Comparison of ENCODE assay signal across 8 cellular contexts in genomic region chr3:44339990-44340389, GRCh38. TPM values are rescaled to one million over a fixed set of nuclear protein-coding genes. Genes with fewer than 3 reads are reported as not detected.
DNase-seq lines count a peak whose midpoint lies in the region; ATAC-seq and TF ChIP-seq lines count a peak whose summit lies in the region.

No MANE protein-coding gene starts in this region.

- H3K27ac ChIP-seq in mesenchymal stem cell (ENCODE audit: low read length, poor library complexity, severe bottlenecking), result no peak overlapping the region
- peak overlapping the region; percentile 56 to 60 for H3K27ac ChIP-seq in aorta (ENCODE audit: low read depth in 1 of 2, low read length in 2 of 2)

- no peak overlapping the region for H3K4ac ChIP-seq in mesenchymal stem cell (ENCODE audit: low read depth in 1 of 2, low read length in 2 of 2)

- H3K14ac ChIP-seq in mesenchymal stem cell (ENCODE audit: low read length in 2 of 2), result no peak overlapping the region

- H2BK12ac ChIP-seq in mesenchymal stem cell (ENCODE audit: low read length in 2 of 2), result no peak overlapping the region

- peak overlapping the region; percentile 24 for H3K4me2 ChIP-seq in mesenchymal stem cell (ENCODE audit: low read length, poor library complexity, severe bottlenecking)

- ATAC-seq in stimulated activated naive CD8-positive, alpha-beta T cell treated with anti-CD3 and anti-CD28 coated beads, Interleukin-15, Interleukin-2, amounts not matched to agents 100 U/mL and 50 U/mL, for 24 hours, result no peak
- ATAC-seq in aorta (ENCODE audit: low FRiP score) (no peak), HG02571 (IDR thresholded peaks at IDR 0.05; ENCODE audit: unreplicated experiment) (no peak), GM18498 (IDR thresholded peaks at IDR 0.05; ENCODE audit: unreplicated experiment) (no peak)

- peak overlapping the region; percentile 95 for H3K4me3 Mint-ChIP-seq in stimulated activated naive CD8-positive, alpha-beta T cell treated with anti-CD3 and anti-CD28 coated beads, Interleukin-15, Interleukin-2, amounts not matched to agents 100 ng/mL and 50 ng/mL, for 24 hours

- no peaks in the 10 kb centered on the region for H3K36me3 Mint-ChIP-seq in stimulated activated naive CD8-positive, alpha-beta T cell treated with anti-CD3 and anti-CD28 coated beads, Interleukin-15, Interleukin-2, amounts not matched to agents 100 ng/mL and 50 ng/mL, for 24 hours (ENCODE audit: low read depth)

- H3K9me3 Mint-ChIP-seq in stimulated activated naive CD8-positive, alpha-beta T cell treated with anti-CD3 and anti-CD28 coated beads, Interleukin-15, Interleukin-2, amounts not matched to agents 100 ng/mL and 50 ng/mL, for 24 hours, result no peaks in the 10 kb centered on the region

- H3K79me1 ChIP-seq in mesenchymal stem cell (replicated peaks; ENCODE audit: low read length, poor library complexity, severe bottlenecking), result peaks cover 12% of the 10 kb centered on the region

- no peak overlapping the region for H3K27ac Mint-ChIP-seq in stimulated activated naive CD8-positive, alpha-beta T cell treated with anti-CD3 and anti-CD28 coated beads, Interleukin-15, Interleukin-2, amounts not matched to agents 100 ng/mL and 50 ng/mL, for 24 hours

- no peak overlapping the region for H4K8ac ChIP-seq in mesenchymal stem cell (ENCODE audit: low read length)

- no peaks in the 10 kb centered on the region for H3K36me3 ChIP-seq in mesenchymal stem cell (ENCODE audit: control insufficient read depth in 1 of 2, insufficient read depth in 2 of 2, low read depth in 1 of 2, low read length in 2 of 2)
- no peaks in the 10 kb centered on the region for H3K36me3 ChIP-seq in aorta (ENCODE audit: control insufficient read depth in 1 of 2, insufficient read depth in 2 of 2, low read length in 1 of 2)

- TF ChIP-seq CTCF in astrocyte of the cerebellum (IDR thresholded peaks at IDR 0.05; ENCODE audit: low read depth, low read length, missing control alignments), result no peak

- H3K4me3 ChIP-seq in astrocyte of the cerebellum (ENCODE audit: low read depth, low read length) (peak overlapping the region; percentile 71), mesenchymal stem cell (ENCODE audit: insufficient read depth in 1 of 2, low read depth in 1 of 2, low read length in 2 of 2) (peak overlapping the region in 1 of 2 experiments; percentile 88), aorta (ENCODE audit: low read length in 2 of 2) (peak overlapping the region; percentile 63 to 83)

- peaks cover under 1% of the 10 kb centered on the region for H3K27me3 Mint-ChIP-seq in stimulated activated naive CD8-positive, alpha-beta T cell treated with anti-CD3 and anti-CD28 coated beads, Interleukin-15, Interleukin-2, amounts not matched to agents 100 ng/mL and 50 ng/mL, for 24 hours

- no peak overlapping the region for H4K91ac ChIP-seq in mesenchymal stem cell (ENCODE audit: low read length)

- no peak overlapping the region for H3K18ac ChIP-seq in mesenchymal stem cell (ENCODE audit: low read depth in 1 of 2, low read length in 2 of 2)

- no peak overlapping the region for H3K23ac ChIP-seq in mesenchymal stem cell (ENCODE audit: low read length in 2 of 2)

- H3K27me3 ChIP-seq in mesenchymal stem cell (ENCODE audit: control insufficient read depth in 1 of 2, insufficient read depth in 1 of 2, low read length in 2 of 2) (no peaks in the 10 kb centered on the region), aorta (ENCODE audit: control insufficient read depth in 1 of 2, insufficient read depth in 2 of 2, low read length in 1 of 2) (no peaks in the 10 kb centered on the region)

- no peak overlapping the region for H2AFZ ChIP-seq in mesenchymal stem cell (ENCODE audit: low read depth, low read length)

- H2BK120ac ChIP-seq in mesenchymal stem cell (ENCODE audit: low read depth, low read length), result no peak overlapping the region

- peak overlapping the region; percentile 47 for H2AK5ac ChIP-seq in mesenchymal stem cell (ENCODE audit: low read length, severe bottlenecking)

- H3K9me3 ChIP-seq in mesenchymal stem cell (ENCODE audit: control insufficient read depth, low read length) (no peaks in the 10 kb centered on the region), aorta (ENCODE audit: control insufficient read depth, low read length) (no peaks in the 10 kb centered on the region)

- DNase-seq in stimulated activated naive CD8-positive, alpha-beta T cell treated with anti-CD3 and anti-CD28 coated beads, Interleukin-15, Interleukin-2, amounts not matched to agents 100 U/mL and 50 U/mL, for 24 hours, result no peak
- DNase-seq in astrocyte of the cerebellum (ENCODE audit: low read depth) (no peak), mesenchymal stem cell (no peak), aorta (no peak), AG08396 (ENCODE audit: low spot score) (no peak)

- no peak overlapping the region for H2BK15ac ChIP-seq in mesenchymal stem cell (ENCODE audit: low read depth, poor library complexity, severe bottlenecking)

- in situ Hi-C loops in astrocyte of the cerebellum (cut with HindIII; ENCODE audit: low sequenced_read_pairs), result no loop called here

- peaks cover 2% of the 10 kb centered on the region for H3K4me1 ChIP-seq in mesenchymal stem cell (ENCODE audit: control insufficient read depth, insufficient read depth, low read depth, low read length)
- H3K4me1 ChIP-seq in aorta (ENCODE audit: control insufficient read depth in 1 of 2, insufficient read depth in 2 of 2, low read length in 2 of 2), result peaks cover 0 to 4% of the 10 kb centered on the region in 2 donors

- peaks cover 29% of the 10 kb centered on the region for H3K4me1 Mint-ChIP-seq in stimulated activated naive CD8-positive, alpha-beta T cell treated with anti-CD3 and anti-CD28 coated beads, Interleukin-15, Interleukin-2, amounts not matched to agents 100 ng/mL and 50 ng/mL, for 24 hours (ENCODE audit: low read depth)

- intact Hi-C loops in aorta (cut with DNase I), result loop anchor here (5.0 to 10.0 kb wide), 4 partner anchors 102 to 637 kb away; partner anchors contain the start of genes EXOSC7 (in 1 of the 2), ZDHHC3 (in 1 of the 2) and ZNF445 (in 1 of the 2)

- no peak overlapping the region for H2BK5ac ChIP-seq in mesenchymal stem cell (ENCODE audit: low read depth, low read length, poor library complexity, severe bottlenecking)

- no peak overlapping the region for H3K9ac ChIP-seq in mesenchymal stem cell (ENCODE audit: low read length)

- 96% methylated on average over 3 of the region's 3 CpGs for WGBS in mesenchymal stem cell
- 51 to 58% methylated on average over 3 of the region's 3 CpGs for WGBS in aorta, 2 donors

RNA-seq across cellular contexts. Expression of gene TCAIM, which starts 1.4 kb away (rescaled TPM):
- 30.2 TPM for polyA plus RNA-seq in mesenchymal stem cell (2013, experiment 1 of 2)
- 32.9 TPM for polyA plus RNA-seq in mesenchymal stem cell (2013, experiment 2 of 2)
- total RNA-seq in aorta, result 10 to 100 TPM; 22.0 to 26.0 TPM
- 10 to 100 TPM; 13.3 to 24.0 TPM for polyA plus RNA-seq in aorta
